ENCODE assay signal across 10 cellular contexts in genomic region chr2:43268066-43268971, GRCh38. TPM values are rescaled to one million over a fixed set of nuclear protein-coding genes. Genes with fewer than 3 reads are reported as not detected.
A peak's percentile ranks its signal among the peaks of the same experiment; 100 is the strongest.
DNase-seq lines count a peak whose midpoint lies in the region; ATAC-seq, FAIRE-seq and TF ChIP-seq lines count a peak whose summit lies in the region.
"Had no signal": no experiment of that assay in that cellular context is flagged by ENCODE, and none has a peak within 500 bp of the region (broad histone marks: within the 10 kb centered on the region; RNA-seq: fewer than 3 reads in every experiment).

No MANE protein-coding gene starts in this region.

- H3K27me3 ChIP-seq in AG04450 (ENCODE audit: control insufficient read depth, insufficient read depth, low read length) (no peaks in the 10 kb centered on the region), astrocyte (ENCODE audit: insufficient read depth, low read length) (no peaks in the 10 kb centered on the region), gastroesophageal sphincter (no peaks in the 10 kb centered on the region), rectal smooth muscle tissue (ENCODE audit: control insufficient read depth, insufficient read depth, low read length) (no peaks in the 10 kb centered on the region)

- DNase-seq in AG04450 (ENCODE audit: low read depth, low spot score): no peak
- no peak for DNase-seq in astrocyte (ENCODE audit: low read depth)
- no peak for DNase-seq in NCI-H2171 (lab: John Stamatoyannopoulos, UW)
- no peak for DNase-seq in stimulated activated CD4-positive, alpha-beta T cell treated with anti-CD3 and anti-CD28 coated beads, Interleukin-2, amount 100 ng/mL, for 24 hours
- DNase-seq in dermis blood vessel endothelial cell: no peak
- DNase-seq in activated CD4-positive, alpha-beta memory T cell treated with anti-CD3 and anti-CD28 coated beads, Interleukin-2, amount 10 ng/mL, durations not matched to agents 7 days and 5 days: no peak
- DNase-seq: NCI-H69 had no signal

- H3K27ac ChIP-seq in AG04450 (ENCODE audit: low read depth, low read length): peak overlapping the region; percentile 90
- peak overlapping the region; percentile 69 for H3K27ac ChIP-seq in astrocyte (ENCODE audit: low read depth, low read length)
- H3K27ac ChIP-seq in gastroesophageal sphincter: peak overlapping the region; percentile 18 to 88 (median 82)
- H3K27ac ChIP-seq in rectal smooth muscle tissue (ENCODE audit: low read depth, low read length): peak overlapping the region; percentile 83

- POLR2A ChIA-PET in AG04450 (lab: Yijun Ruan, JAX): interaction anchor here (0.6 to 1.3 kb wide), 3 partner anchors 25 to 609 kb away, joined by 3 to 8 read pairs (median 4); partner anchors contain the start of gene ZFP36L2
- POLR2A ChIA-PET in activated CD4-positive, alpha-beta memory T cell treated with anti-CD3 and anti-CD28 coated beads, Interleukin-2, amount 10 ng/mL, durations not matched to agents 7 days and 5 days (lab: Charles Lee): no interaction called here

- TF ChIP-seq POLR2A in gastroesophageal sphincter (IDR thresholded peaks at IDR 0.05): no peak

- H2AFZ ChIP-seq in astrocyte (ENCODE audit: low read depth, low read length): no peak overlapping the region

- H3K9me3 ChIP-seq in AG04450 (ENCODE audit: control insufficient read depth, insufficient read depth, low read length) (no peaks in the 10 kb centered on the region), astrocyte (ENCODE audit: insufficient read depth, low read depth, low read length) (no peaks in the 10 kb centered on the region), gastroesophageal sphincter (no peaks in the 10 kb centered on the region)

- no peaks in the 10 kb centered on the region for H3K9me3 Mint-ChIP-seq in astrocyte (ENCODE audit: unreplicated experiment)
- no peaks in the 10 kb centered on the region for H3K9me3 Mint-ChIP-seq in activated CD4-positive, alpha-beta memory T cell treated with anti-CD3 and anti-CD28 coated beads, Interleukin-2, amount 10 ng/mL, durations not matched to agents 7 days and 5 days
- H3K9me3 Mint-ChIP-seq: T-helper 2 cell treated with Interferon-gamma antibody and Interleukin-4, amounts not matched to agents 5 μg/mL and 100 μg/mL, for 36 hours had no signal

- H3K4me3 ChIP-seq in AG04450 (ENCODE audit: low read depth, low read length): peak overlapping the region; percentile 12
- H3K4me3 ChIP-seq in astrocyte (ENCODE audit: insufficient read depth, low read depth, low read length): no peak overlapping the region
- H3K4me3 ChIP-seq in gastroesophageal sphincter: peak overlapping the region in 1 of 2 donors; percentile 16
- H3K4me3 ChIP-seq in rectal smooth muscle tissue (ENCODE audit: low read length): no peak overlapping the region

- no peaks in the 10 kb centered on the region for H3K27me3 Mint-ChIP-seq in astrocyte (ENCODE audit: low read depth, unreplicated experiment)
- H3K27me3 Mint-ChIP-seq in activated CD4-positive, alpha-beta memory T cell treated with anti-CD3 and anti-CD28 coated beads, Interleukin-2, amount 10 ng/mL, durations not matched to agents 7 days and 5 days: no peaks in the 10 kb centered on the region

- WGBS in gastroesophageal sphincter (ENCODE audit: low coverage in 1 of 2), 2 donors: 60 to 76% methylated on average over 4 of the region's 10 CpGs

- H4K20me1 ChIP-seq in astrocyte (ENCODE audit: insufficient read depth, low read length): peaks cover 9% of the 10 kb centered on the region

- no peak for FAIRE-seq in astrocyte (lab: Jason Lieb, UNC)

- no peaks in the 10 kb centered on the region for H3K79me2 ChIP-seq in astrocyte (ENCODE audit: insufficient read depth, low read length)

- ATAC-seq in gastroesophageal sphincter: peak; percentile 6

- CTCF ChIA-PET in AG04450 (lab: Charles Lee): interaction anchor here (1.0 to 2.3 kb wide), 6 partner anchors 17 to 216 kb away, joined by 3 to 11 read pairs (median 4); no protein-coding TSS in a partner anchor
- CTCF ChIA-PET in activated CD4-positive, alpha-beta memory T cell treated with anti-CD3 and anti-CD28 coated beads, Interleukin-2, amount 10 ng/mL, durations not matched to agents 7 days and 5 days (lab: Charles Lee): no interaction called here

- peaks cover 6% of the 10 kb centered on the region for H3K36me3 Mint-ChIP-seq in astrocyte (ENCODE audit: low read depth, unreplicated experiment)
- H3K36me3 Mint-ChIP-seq in activated CD4-positive, alpha-beta memory T cell treated with anti-CD3 and anti-CD28 coated beads, Interleukin-2, amount 10 ng/mL, durations not matched to agents 7 days and 5 days (ENCODE audit: low read depth): peaks cover 10% of the 10 kb centered on the region

- no peak overlapping the region for H3K4me3 Mint-ChIP-seq in astrocyte (ENCODE audit: unreplicated experiment)
- H3K4me3 Mint-ChIP-seq in activated CD4-positive, alpha-beta memory T cell treated with anti-CD3 and anti-CD28 coated beads, Interleukin-2, amount 10 ng/mL, durations not matched to agents 7 days and 5 days: no peak overlapping the region
- H3K4me3 Mint-ChIP-seq: T-helper 2 cell treated with Interferon-gamma antibody and Interleukin-4, amounts not matched to agents 5 μg/mL and 100 μg/mL, for 36 hours had no signal

- H3K36me3 ChIP-seq in astrocyte (ENCODE audit: insufficient read depth, low read length) (no peaks in the 10 kb centered on the region), gastroesophageal sphincter (no peaks in the 10 kb centered on the region), rectal smooth muscle tissue (ENCODE audit: control insufficient read depth, insufficient read depth, low read length) (no peaks in the 10 kb centered on the region)

- H3K9ac ChIP-seq in astrocyte (ENCODE audit: low read length): peak overlapping the region; percentile 72
- no peak overlapping the region for H3K9ac ChIP-seq in rectal smooth muscle tissue (ENCODE audit: low read length)

- H3K4me2 ChIP-seq in astrocyte (ENCODE audit: low read length): peak overlapping the region; percentile 76

- H3K4me1 ChIP-seq in astrocyte (ENCODE audit: insufficient read depth, low read length) (peaks cover 23% of the 10 kb centered on the region), gastroesophageal sphincter (peaks cover 6 to 76% (median 41%) of the 10 kb centered on the region in 3 donors), rectal smooth muscle tissue (ENCODE audit: control insufficient read depth, insufficient read depth, low read length) (peaks cover 43% of the 10 kb centered on the region)

- no peak for TF ChIP-seq CTCF in AG04450 (IDR thresholded peaks at IDR 0.05; ENCODE audit: low read depth, low read length)
- no peak for TF ChIP-seq CTCF in astrocyte (IDR thresholded peaks at IDR 0.05; ENCODE audit: insufficient read depth, low read depth, low read length)
- no peak for TF ChIP-seq CTCF in gastroesophageal sphincter (IDR thresholded peaks at IDR 0.05)

- H3K4me1 Mint-ChIP-seq in astrocyte (ENCODE audit: low read depth, unreplicated experiment): peaks cover 45% of the 10 kb centered on the region
- H3K4me1 Mint-ChIP-seq in activated CD4-positive, alpha-beta memory T cell treated with anti-CD3 and anti-CD28 coated beads, Interleukin-2, amount 10 ng/mL, durations not matched to agents 7 days and 5 days: peaks cover 13% of the 10 kb centered on the region

- H3K27ac Mint-ChIP-seq in astrocyte (ENCODE audit: unreplicated experiment): peak overlapping the region; percentile 96
- no peak overlapping the region for H3K27ac Mint-ChIP-seq in activated CD4-positive, alpha-beta memory T cell treated with anti-CD3 and anti-CD28 coated beads, Interleukin-2, amount 10 ng/mL, durations not matched to agents 7 days and 5 days

- no peak for TF ChIP-seq EP300 in gastroesophageal sphincter (IDR thresholded peaks at IDR 0.05)

RNA-seq across cellular contexts. Expression of gene ZFP36L2, which starts 41.9 kb away (rescaled TPM):
- 16.0 and 18.2 TPM in 2 replicates for polyA plus RNA-seq in AG04450 (2011; rRNA removed)
- polyA minus RNA-seq in AG04450 (2011; rRNA and poly(A)+ RNA removed): 8.8 and 12.5 TPM in 2 replicates
- total RNA-seq in astrocyte (44.5 and 49.5 TPM in 2 replicates), gastroesophageal sphincter (10 to 100 TPM; 50.9 to 83.2 (median 73.4) TPM), dermis blood vessel endothelial cell (13.1 and 30.7 TPM in 2 replicates)
- 100 to 1,000 TPM; 276 to 278 TPM for total RNA-seq in activated CD4-positive, alpha-beta memory T cell treated with anti-CD3 and anti-CD28 coated beads, Interleukin-2, amount 10 ng/mL, durations not matched to agents 7 days and 5 days
